ENCODE assay signal across 10 cellular contexts in genomic region chr14:61703342-61704129, GRCh38. TPM values are rescaled to one million over a fixed set of nuclear protein-coding genes. Genes with fewer than 3 reads are reported as not detected.
DNase-seq lines count a peak whose midpoint lies in the region; ATAC-seq and TF ChIP-seq lines count a peak whose summit lies in the region.
"Had no signal": no experiment of that assay in that cellular context is flagged by ENCODE, and none has a peak within 500 bp of the region (broad histone marks: within the 10 kb centered on the region; RNA-seq: fewer than 3 reads in every experiment).

No MANE protein-coding gene starts in this region.

- H2BK15ac ChIP-seq in mesenchymal stem cell (ENCODE audit: low read depth, poor library complexity, severe bottlenecking): no peak overlapping the region

- no peak overlapping the region for H2BK5ac ChIP-seq in mesenchymal stem cell (ENCODE audit: low read depth, low read length, poor library complexity, severe bottlenecking)

- H3K14ac ChIP-seq in mesenchymal stem cell (ENCODE audit: low read length in 2 of 2): no peak overlapping the region

- peaks cover 77% of the 10 kb centered on the region for H3K4me1 Mint-ChIP-seq in activated B cell treated with CpG ODN at 0.5 μM for 24 hours
- H3K4me1 Mint-ChIP-seq in glutamatergic neuron (ENCODE audit: low read depth, unreplicated experiment): peaks cover 16% of the 10 kb centered on the region

- H3K4me3 Mint-ChIP-seq in activated B cell treated with CpG ODN at 0.5 μM for 24 hours: peak overlapping the region; percentile 48
- no peak overlapping the region for H3K4me3 Mint-ChIP-seq in glutamatergic neuron (ENCODE audit: unreplicated experiment)

- no peak overlapping the region for H2BK12ac ChIP-seq in mesenchymal stem cell (ENCODE audit: low read length in 2 of 2)

- H3K79me2 ChIP-seq in DND-41 (ENCODE audit: insufficient read depth, low read length): peaks cover 92% of the 10 kb centered on the region

- peaks cover 24% of the 10 kb centered on the region for H3K36me3 Mint-ChIP-seq in activated B cell treated with CpG ODN at 0.5 μM for 24 hours (ENCODE audit: low read depth)
- no peaks in the 10 kb centered on the region for H3K36me3 Mint-ChIP-seq in glutamatergic neuron (ENCODE audit: unreplicated experiment)

- CTCF ChIA-PET in activated B cell treated with CpG ODN at 0.5 μM for 24 hours (lab: Charles Lee): interaction anchor here (0.9 to 1.6 kb wide), 2 partner anchors 15 to 239 kb away, joined by 4 to 5 read pairs; no protein-coding TSS in a partner anchor

- ATAC-seq in DND-41 (ENCODE audit: insufficient read depth, low read depth): no peak
- ATAC-seq in GM21390 (IDR thresholded peaks at IDR 0.05; ENCODE audit: unreplicated experiment): peak; percentile 36
- peak; percentile 30 for ATAC-seq in activated B cell treated with CpG ODN at 0.5 μM for 24 hours (ENCODE audit: low read depth)
- ATAC-seq in GM21367 (IDR thresholded peaks at IDR 0.05; ENCODE audit: unreplicated experiment): no peak

- H3K4me2 ChIP-seq in DND-41 (ENCODE audit: insufficient read depth, low read length): 0 out of 2 replicates have a peak overlapping the region, but pooled peaks have one; percentile 16
- peak overlapping the region; percentile 48 for H3K4me2 ChIP-seq in mesenchymal stem cell (ENCODE audit: low read length, poor library complexity, severe bottlenecking)

- no peak overlapping the region for H4K91ac ChIP-seq in mesenchymal stem cell (ENCODE audit: low read length)

- H3K9me3 Mint-ChIP-seq in activated B cell treated with CpG ODN at 0.5 μM for 24 hours (no peaks in the 10 kb centered on the region), glutamatergic neuron (ENCODE audit: unreplicated experiment) (no peaks in the 10 kb centered on the region)

- peaks cover 58% of the 10 kb centered on the region for H4K20me1 ChIP-seq in DND-41 (ENCODE audit: insufficient read depth, low read length)

- no peak overlapping the region for H2BK120ac ChIP-seq in mesenchymal stem cell (ENCODE audit: low read depth, low read length)

- no peak overlapping the region for H3K23ac ChIP-seq in mesenchymal stem cell (ENCODE audit: low read length in 2 of 2)

- H3K27me3 ChIP-seq in DND-41 (ENCODE audit: insufficient read depth, low read length, poor library complexity): no peaks in the 10 kb centered on the region
- H3K27me3 ChIP-seq in mesenchymal stem cell (ENCODE audit: control insufficient read depth in 1 of 2, insufficient read depth in 1 of 2, low read length in 2 of 2): no peaks in the 10 kb centered on the region

- TF ChIP-seq CTCF in DND-41 (IDR thresholded peaks at IDR 0.05; ENCODE audit: borderline replicate concordance, extremely low read depth, low read length, poor library complexity, severe bottlenecking) (no peak), activated B cell treated with CpG ODN at 0.5 μM for 24 hours (IDR thresholded peaks at IDR 0.05) (no peak), glutamatergic neuron (IDR thresholded peaks at IDR 0.05; ENCODE audit: partially characterized antibody, unreplicated experiment) (no peak)

- H3K9me3 ChIP-seq in DND-41 (ENCODE audit: insufficient read depth, low read length, severe bottlenecking) (no peaks in the 10 kb centered on the region), mesenchymal stem cell (ENCODE audit: control insufficient read depth, low read length) (no peaks in the 10 kb centered on the region)

- H3K27ac Mint-ChIP-seq in activated B cell treated with CpG ODN at 0.5 μM for 24 hours (peak overlapping the region; percentile 46), glutamatergic neuron (ENCODE audit: unreplicated experiment) (no peak overlapping the region)

- WGBS in mesenchymal stem cell: no CpG with 5 or more reads among the region's 3 CpGs

- DNase-seq in DND-41: no peak
- no peak for DNase-seq in activated B cell treated with CpG ODN at 0.5 μM for 24 hours
- no peak for DNase-seq in mesenchymal stem cell
- no peak for DNase-seq in glutamatergic neuron
- no peak for DNase-seq in T-helper 9 cell
- no peak for DNase-seq in GOT3 (lab: John Stamatoyannopoulos, UW)
- DNase-seq: NCI-H187; stimulated activated CD4-positive, alpha-beta T cell treated with anti-CD3 and anti-CD28 coated beads, Interleukin-15, amount 100 ng/mL, for 24 hours had no signal

- H3K9ac ChIP-seq in DND-41 (ENCODE audit: low read depth, low read length) (no peak overlapping the region), mesenchymal stem cell (ENCODE audit: low read length) (peak overlapping the region; percentile 25)

- H3K4ac ChIP-seq in mesenchymal stem cell (ENCODE audit: low read depth in 1 of 2, low read length in 2 of 2): no peak overlapping the region

- H3K18ac ChIP-seq in mesenchymal stem cell (ENCODE audit: low read depth in 1 of 2, low read length in 2 of 2): no peak overlapping the region

- H3K79me1 ChIP-seq in mesenchymal stem cell (replicated peaks; ENCODE audit: low read length, poor library complexity, severe bottlenecking): no peaks in the 10 kb centered on the region

- H2AK5ac ChIP-seq in mesenchymal stem cell (ENCODE audit: low read length, severe bottlenecking): no peak overlapping the region

- POLR2A ChIA-PET in activated B cell treated with CpG ODN at 0.5 μM for 24 hours (lab: Charles Lee): interaction anchor here (0.6 to 1.7 kb wide), 5 partner anchors 9 to 233 kb away, joined by 3 to 6 read pairs (median 3); partner anchors contain the start of gene HIF1A

- H3K27ac ChIP-seq in DND-41 (ENCODE audit: low read length) (no peak overlapping the region), mesenchymal stem cell (ENCODE audit: low read length, poor library complexity, severe bottlenecking) (no peak overlapping the region)

- intact Hi-C loops in activated B cell treated with CpG ODN at 0.5 μM for 24 hours (cut with micrococcal nuclease): loop anchor here (1.0 to 2.0 kb wide), 2 partner anchors 8 to 15 kb away; no protein-coding TSS in a partner anchor

- H3K4me1 ChIP-seq in DND-41 (ENCODE audit: insufficient read depth, low read length) (peaks cover 19% of the 10 kb centered on the region), mesenchymal stem cell (ENCODE audit: control insufficient read depth, insufficient read depth, low read depth, low read length) (no peaks in the 10 kb centered on the region)

- H3K27me3 Mint-ChIP-seq in activated B cell treated with CpG ODN at 0.5 μM for 24 hours: no peaks in the 10 kb centered on the region
- H3K27me3 Mint-ChIP-seq in glutamatergic neuron (ENCODE audit: unreplicated experiment): no peaks in the 10 kb centered on the region

- H2AFZ ChIP-seq in DND-41 (ENCODE audit: low read depth, low read length) (no peak overlapping the region), mesenchymal stem cell (ENCODE audit: low read depth, low read length) (no peak overlapping the region)

- no peaks in the 10 kb centered on the region; the same call in 1 of the 2 replicates for H3K36me3 ChIP-seq in DND-41 (ENCODE audit: insufficient read depth, low read length)
- peaks cover 0 to 16% of the 10 kb centered on the region in 2 experiments for H3K36me3 ChIP-seq in mesenchymal stem cell (ENCODE audit: control insufficient read depth in 1 of 2, insufficient read depth in 2 of 2, low read depth in 1 of 2, low read length in 2 of 2)

- no peak overlapping the region for H4K8ac ChIP-seq in mesenchymal stem cell (ENCODE audit: low read length)

- H3K4me3 ChIP-seq in DND-41 (ENCODE audit: low read depth in 1 of 2, low read length in 2 of 2) (no peak overlapping the region), mesenchymal stem cell (ENCODE audit: insufficient read depth in 1 of 2, low read depth in 1 of 2, low read length in 2 of 2) (peak overlapping the region in 1 of 2 experiments; percentile 58)

RNA-seq across cellular contexts. Expression of gene HIF1A, which starts 8.2 kb away (rescaled TPM):
- total RNA-seq in activated B cell treated with CpG ODN at 0.5 μM for 24 hours (148 and 179 TPM in 2 replicates), glutamatergic neuron (ENCODE audit: unreplicated experiment) (145 TPM)
- 346 TPM for polyA plus RNA-seq in mesenchymal stem cell (2013, experiment 1 of 2)
- 339 TPM for polyA plus RNA-seq in mesenchymal stem cell (2013, experiment 2 of 2)

RNA-seq across cellular contexts. Expression of gene SNAPC1, which starts 58.7 kb away (rescaled TPM):
- 5.2 TPM in 2 replicates for total RNA-seq in activated B cell treated with CpG ODN at 0.5 μM for 24 hours
- 9.9 TPM for polyA plus RNA-seq in mesenchymal stem cell (2013, experiment 1 of 2)
- 10.2 TPM for polyA plus RNA-seq in mesenchymal stem cell (2013, experiment 2 of 2)
- total RNA-seq in glutamatergic neuron (ENCODE audit: unreplicated experiment): 1.3 TPM

Comparison
In these comparisons a context has a peak if more than half of its experiments do, and no peak if none do; other contexts are left out.
1. ATAC-seq: peak in GM21390 (single experiment) and activated B cell treated with CpG ODN at 0.5 μM for 24 hours (single experiment); none in DND-41 (single experiment) and GM21367 (single experiment).